ENCODE assay signal across 11 cellular contexts in the genomic region with DNA sequence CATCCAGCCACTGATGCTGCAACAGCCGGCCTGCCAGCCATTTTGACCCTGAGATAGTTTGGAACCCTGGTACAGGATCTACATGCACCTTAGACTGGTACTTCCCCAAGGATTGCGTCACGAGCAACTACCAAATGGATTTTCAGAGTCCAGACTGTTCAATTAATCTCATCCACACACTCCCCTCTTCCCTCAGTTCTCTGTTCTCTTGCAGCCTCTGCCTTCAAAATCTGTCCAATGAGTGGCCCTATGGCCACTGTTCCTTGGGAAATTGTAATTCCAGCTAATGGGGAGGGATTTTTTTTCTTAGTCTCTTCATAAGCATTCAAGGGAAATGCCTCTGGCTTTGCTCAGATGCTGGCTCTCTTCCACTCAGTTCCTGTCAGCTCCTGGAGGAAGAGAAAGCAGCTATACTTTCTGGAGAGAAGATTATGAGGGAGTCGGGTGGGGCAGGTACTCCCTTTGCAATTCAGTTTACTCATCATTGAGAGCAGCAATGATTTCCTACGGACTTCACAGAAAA. TPM values are rescaled to one million over a fixed set of nuclear protein-coding genes. Genes with fewer than 3 reads are reported as not detected.
A peak's percentile ranks its signal among the peaks of the same experiment; 100 is the strongest.
DNase-seq lines count a peak whose midpoint lies in the region; ATAC-seq and TF ChIP-seq lines count a peak whose summit lies in the region.
"Had no signal": no experiment of that assay in that cellular context is flagged by ENCODE, and none has a peak within 500 bp of the region (broad histone marks: within the 10 kb centered on the region; RNA-seq: fewer than 3 reads in every experiment).

No MANE protein-coding gene starts in this region.

- POLR2A ChIA-PET in RWPE1 (lab: Yijun Ruan, JAX; ENCODE audit: low non-redundant PET) = no interaction called here

- H3K36me3 ChIP-seq in fibroblast of lung (ENCODE audit: control insufficient read depth, insufficient read depth, low read length) (no peaks in the 10 kb centered on the region), spleen (no peaks in the 10 kb centered on the region)
- H3K36me3 ChIP-seq: BE2C had no signal

- no peak for TF ChIP-seq POLR2A in spleen (IDR thresholded peaks at IDR 0.05)

- intact Hi-C loops in spleen (cut with DNase I; ENCODE audit: low total_unique reads) = no loop called here

- no peak overlapping the region for H3K4me3 Mint-ChIP-seq in natural killer cell treated with Interleukin-12 subunit alpha and Interleukin-12 subunit beta and Interleukin-15 and Interleukin-18, amount 100 ng/mL, for 72 hours
- H3K4me3 Mint-ChIP-seq: type B pancreatic cell had no signal

- no peaks in the 10 kb centered on the region for H3K9me3 Mint-ChIP-seq in natural killer cell treated with Interleukin-12 subunit alpha and Interleukin-12 subunit beta and Interleukin-15 and Interleukin-18, amount 100 ng/mL, for 72 hours

- H3K27ac Mint-ChIP-seq in natural killer cell treated with Interleukin-12 subunit alpha and Interleukin-12 subunit beta and Interleukin-15 and Interleukin-18, amount 100 ng/mL, for 72 hours = no peak overlapping the region
- H3K27ac Mint-ChIP-seq: type B pancreatic cell had no signal

- H3K27me3 ChIP-seq in fibroblast of lung (ENCODE audit: control insufficient read depth, insufficient read depth, low read length) = no peaks in the 10 kb centered on the region
- H3K27me3 ChIP-seq in spleen (replicated peaks in 1 of 7) = no peaks in the 10 kb centered on the region
- H3K27me3 ChIP-seq: BE2C had no signal

- H3K27ac ChIP-seq in RWPE1 (peak overlapping the region; percentile 88), fibroblast of lung (ENCODE audit: insufficient read depth, low read length) (peak overlapping the region; percentile 88), spleen (no peak overlapping the region)

- ATAC-seq in omental fat pad (ENCODE audit: low FRiP score) = peak; percentile 98
- no peak for ATAC-seq in natural killer cell treated with Interleukin-12 subunit alpha and Interleukin-12 subunit beta and Interleukin-15 and Interleukin-18, amount 100 ng/mL, for 72 hours
- no peak for ATAC-seq in GM19397 (IDR thresholded peaks at IDR 0.05; ENCODE audit: unreplicated experiment)

- 75 to 84% (median 80%) methylated on average over 5 of the region's 5 CpGs for WGBS in spleen, 5 donors

- no peaks in the 10 kb centered on the region for H3K79me2 ChIP-seq in fibroblast of lung (ENCODE audit: control insufficient read depth, insufficient read depth, low read length)

- H3K4me1 Mint-ChIP-seq in natural killer cell treated with Interleukin-12 subunit alpha and Interleukin-12 subunit beta and Interleukin-15 and Interleukin-18, amount 100 ng/mL, for 72 hours (ENCODE audit: low read depth in 2 of 2) = peaks cover 0 to 8% of the 10 kb centered on the region in 2 donors

- CTCF ChIA-PET in RWPE1 (lab: Yijun Ruan, JAX) = no interaction called here

- no peaks in the 10 kb centered on the region for H3K27me3 Mint-ChIP-seq in natural killer cell treated with Interleukin-12 subunit alpha and Interleukin-12 subunit beta and Interleukin-15 and Interleukin-18, amount 100 ng/mL, for 72 hours
- H3K27me3 Mint-ChIP-seq: type B pancreatic cell had no signal

- DNase-seq in ACHN = peak; percentile 86
- peak; percentile 80 for DNase-seq in RWPE1 (ENCODE audit: low spot score)
- DNase-seq in fibroblast of lung (ENCODE audit: low read depth in 2 of 2) = peak; percentile 95 to 99
- DNase-seq in omental fat pad (ENCODE audit: low spot score) = peak; percentile 41
- no peak for DNase-seq in spleen
- no peak for DNase-seq in natural killer cell treated with Interleukin-12 subunit alpha and Interleukin-12 subunit beta and Interleukin-15 and Interleukin-18, amount 100 ng/mL, for 72 hours (ENCODE audit: low spot score)
- DNase-seq in activated CD4-positive, alpha-beta T cell treated with anti-CD3 and anti-CD28 coated beads, Interleukin-2, amount 50 U/mL, for 48 hours = no peak
- DNase-seq: BE2C, Karpas-422 had no signal

- TF ChIP-seq CTCF in RWPE1 (conservative IDR thresholded peaks at IDR 0.05; ENCODE audit: low read depth) = no peak
- TF ChIP-seq CTCF in fibroblast of lung (conservative IDR thresholded peaks at IDR 0.05 in 1 of 2, IDR thresholded peaks at IDR 0.05 in 1 of 2; ENCODE audit: low read depth in 1 of 2, low read length in 2 of 2) = no peak
- TF ChIP-seq CTCF in omental fat pad (IDR thresholded peaks at IDR 0.05) = no peak
- no peak for TF ChIP-seq CTCF in spleen (IDR thresholded peaks at IDR 0.05 in 8 of 11, conservative IDR thresholded peaks at IDR 0.05 in 3 of 11)

- peak overlapping the region; percentile 52 for H2AFZ ChIP-seq in fibroblast of lung (ENCODE audit: low read length)

- H3K4me3 ChIP-seq in fibroblast of lung (replicated peaks in 1 of 4; ENCODE audit: control extremely low read depth in 1 of 4, insufficient read depth in 1 of 4, low read depth in 3 of 4, low read length in 4 of 4) (no peak overlapping the region), spleen (no peak overlapping the region)

- peaks cover 6% of the 10 kb centered on the region for H3K36me3 Mint-ChIP-seq in natural killer cell treated with Interleukin-12 subunit alpha and Interleukin-12 subunit beta and Interleukin-15 and Interleukin-18, amount 100 ng/mL, for 72 hours

- peak overlapping the region; percentile 62 for H3K4me2 ChIP-seq in fibroblast of lung (ENCODE audit: extremely low read depth, insufficient read depth, low read length)

- H3K9me3 ChIP-seq in fibroblast of lung (ENCODE audit: control insufficient read depth, insufficient read depth, low read depth, low read length) (no peaks in the 10 kb centered on the region), spleen (peaks cover 0 to 20% (median 8%) of the 10 kb centered on the region in 8 donors)

- peaks cover 24% of the 10 kb centered on the region for H3K4me1 ChIP-seq in fibroblast of lung (ENCODE audit: control insufficient read depth, extremely low read depth, insufficient read depth, low read length)
- no peaks in the 10 kb centered on the region for H3K4me1 ChIP-seq in spleen
- H3K4me1 ChIP-seq: BE2C had no signal

- no peak overlapping the region for H3K9ac ChIP-seq in fibroblast of lung (ENCODE audit: insufficient read depth, low read length)

- in situ Hi-C loops in ACHN (cut with HindIII; ENCODE audit: low pct_ligation_motif_present, low pct_unique_long_range_greater_than_20kb, low sequenced_read_pairs) = no loop called here

- H4K20me1 ChIP-seq in fibroblast of lung (ENCODE audit: control insufficient read depth, extremely low read depth, insufficient read depth, low read length) = no peaks in the 10 kb centered on the region

RNA-seq across cellular contexts. Expression of gene UAP1, which starts 19.8 kb away (rescaled TPM):
- total RNA-seq in fibroblast of lung (77.3 and 108 TPM in 2 replicates), omental fat pad (100 to 1,000 TPM; 157 to 485 (median 258) TPM), spleen (10 to 100 TPM; 19.1 to 48.3 (median 24.5) TPM)
- polyA plus RNA-seq in fibroblast of lung (81.9 and 129 TPM in 2 replicates), spleen (10 to 100 TPM; 13.1 to 18.5 (median 15.0) TPM)
- polyA plus RNA-seq in fibroblast of lung (2012) = 59.5 and 107 TPM in 2 replicates
- polyA minus RNA-seq in fibroblast of lung (ENCODE audit: low replicate concordance) = 8.7 and 18.8 TPM in 2 replicates
- total RNA-seq in natural killer cell treated with Interleukin-12 subunit alpha and Interleukin-12 subunit beta and Interleukin-15 and Interleukin-18, amount 100 ng/mL, for 72 hours = 10 to 100 TPM; 24.3 to 40.8 TPM

RNA-seq across cellular contexts. Expression of gene UHMK1, which starts 44.1 kb away (rescaled TPM):
- total RNA-seq in fibroblast of lung (66.0 and 79.1 TPM in 2 replicates), omental fat pad (10 to 100 TPM; 56.9 to 83.1 (median 71.5) TPM), spleen (10 to 100 TPM; 54.0 to 77.6 (median 65.5) TPM)
- polyA plus RNA-seq in fibroblast of lung (39.1 and 53.5 TPM in 2 replicates), spleen (10 to 100 TPM; 14.8 to 23.8 (median 17.3) TPM)
- 26.8 and 37.2 TPM in 2 replicates for polyA plus RNA-seq in fibroblast of lung (2012)
- polyA minus RNA-seq in fibroblast of lung (ENCODE audit: low replicate concordance) = 13.7 and 26.9 TPM in 2 replicates
- 10 to 100 TPM; 63.2 to 78.9 TPM for total RNA-seq in natural killer cell treated with Interleukin-12 subunit alpha and Interleukin-12 subunit beta and Interleukin-15 and Interleukin-18, amount 100 ng/mL, for 72 hours

Comparison
In these comparisons a context has a peak if more than half of its experiments do, and no peak if none do; other contexts are left out.
1. DNase-seq: peak in ACHN (single experiment), RWPE1 (single experiment), fibroblast of lung (2 of 2) and omental fat pad (single experiment); none in spleen (single experiment), natural killer cell treated with Interleukin-12 subunit alpha and Interleukin-12 subunit beta and Interleukin-15 and Interleukin-18, amount 100 ng/mL, for 72 hours (single experiment) and activated CD4-positive, alpha-beta T cell treated with anti-CD3 and anti-CD28 coated beads, Interleukin-2, amount 50 U/mL, for 48 hours (0 of 2).
2. H3K27ac ChIP-seq: peak in RWPE1 (single experiment) and fibroblast of lung (single experiment); none in spleen (0 of 8).